ENCODE assay signal across 23 cellular contexts in the genomic region with DNA sequence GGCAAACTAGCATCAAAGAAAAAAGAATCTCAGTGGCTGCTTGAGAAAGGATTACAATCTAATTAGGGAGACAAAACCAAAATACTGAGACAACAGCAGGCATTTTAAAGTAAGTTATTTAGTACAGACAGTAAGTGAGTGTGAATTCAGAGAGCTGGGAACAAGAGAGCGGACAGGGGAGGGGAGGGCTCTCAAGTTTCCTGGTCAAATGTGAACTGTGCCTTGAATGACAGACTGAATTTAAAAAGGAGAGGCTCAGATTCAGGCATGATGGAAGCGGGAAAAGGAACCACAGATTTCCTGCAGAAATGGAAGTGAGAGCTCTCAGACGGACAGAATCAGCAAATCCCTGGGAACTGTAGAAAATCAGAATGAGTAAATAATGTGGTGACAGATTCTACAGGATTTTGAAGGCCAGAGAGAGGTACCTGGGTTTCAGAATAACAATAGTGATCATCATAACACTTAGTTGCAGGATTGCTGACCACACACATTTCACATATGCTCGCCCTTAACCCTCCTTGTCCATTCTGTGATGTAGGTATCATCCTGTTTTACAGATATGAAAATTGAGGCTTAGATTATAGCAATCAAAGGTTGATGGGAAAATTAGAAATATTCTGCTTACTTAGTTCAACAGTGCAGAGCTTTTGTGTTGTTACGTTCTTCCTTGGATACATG.
A peak's percentile ranks its signal among the peaks of the same experiment; 100 is the strongest.
DNase-seq lines count a peak whose midpoint lies in the region; ATAC-seq and TF ChIP-seq lines count a peak whose summit lies in the region.
"Had no signal": no experiment of that assay in that cellular context is flagged by ENCODE, and none has a peak within 500 bp of the region (broad histone marks: within the 10 kb centered on the region; RNA-seq: fewer than 3 reads in every experiment).

No MANE protein-coding gene starts in this region.

- H3K9ac ChIP-seq in NT2/D1 (ENCODE audit: insufficient read length, low read depth): peak overlapping the region; percentile 32

- DNase-seq in NT2/D1 (ENCODE audit: low read depth, low spot score) (no peak), nephron progenitor cell (no peak), gastrocnemius medialis (peak in 1 of 2 donors; percentile 11), Peyer's patch (no peak)
- DNase-seq: CD8-positive, alpha-beta memory T cell; DMS 273 treated with DMSO at 0.1 percent for 48 hours; DMS79; EL; GDM1; KBM-7; NCI-H1105 treated with DMSO at 0.1 percent for 48 hours; NCI-H1694; NCI-H2029 treated with DMSO at 0.1 percent for 48 hours; NCI-H446 treated with DMSO at 0.1 percent for 48 hours; NCI-H526; SHP77 had no signal

- intact Hi-C loops in gastrocnemius medialis (cut with DNase I; ENCODE audit: low total_unique reads): no loop called here

- peak overlapping the region in 3 of 5 experiments; percentile 0 to 46 (median 43) for H3K27ac Mint-ChIP-seq in brain
- peak overlapping the region; percentile 29 for H3K27ac Mint-ChIP-seq in nephron progenitor cell
- H3K27ac Mint-ChIP-seq: B cell; CD8-positive, alpha-beta memory T cell had no signal

- H3K27me3 ChIP-seq in NT2/D1 (ENCODE audit: insufficient read depth, insufficient read length) (no peaks in the 10 kb centered on the region), gastrocnemius medialis (no peaks in the 10 kb centered on the region), Peyer's patch (no peaks in the 10 kb centered on the region)

- H3K27me3 Mint-ChIP-seq in brain (peaks cover 2% of the 10 kb centered on the region), nephron progenitor cell (ENCODE audit: low read depth, poor library complexity) (no peaks in the 10 kb centered on the region)
- H3K27me3 Mint-ChIP-seq: B cell; CD8-positive, alpha-beta memory T cell had no signal

- H3K9me3 Mint-ChIP-seq in brain: peaks cover under 1 to 5% (median 2%) of the 10 kb centered on the region in 5 experiments
- peaks cover 3% of the 10 kb centered on the region for H3K9me3 Mint-ChIP-seq in nephron progenitor cell
- H3K9me3 Mint-ChIP-seq: CD8-positive, alpha-beta memory T cell had no signal

- H3K36me3 ChIP-seq in NT2/D1 (ENCODE audit: insufficient read depth, insufficient read length, low read length): no peaks in the 10 kb centered on the region
- H3K36me3 ChIP-seq in gastrocnemius medialis: no peaks in the 10 kb centered on the region
- no peaks in the 10 kb centered on the region for H3K36me3 ChIP-seq in Peyer's patch

- ATAC-seq in gastrocnemius medialis: peak in 1 of 2 donors; percentile 30
- no peak for ATAC-seq in HG03460 (IDR thresholded peaks at IDR 0.05; ENCODE audit: unreplicated experiment)
- ATAC-seq in GM19463 (IDR thresholded peaks at IDR 0.05; ENCODE audit: unreplicated experiment): no peak
- ATAC-seq: HCT116 had no signal

- in situ Hi-C loops in gastrocnemius medialis (cut with MboI; ENCODE audit: low sequenced_read_pairs in 4 of 4): no loop called here

- H3K9me3 ChIP-seq in NT2/D1 (ENCODE audit: insufficient read depth, low read length): no peaks in the 10 kb centered on the region; the same call in 1 of the 2 replicates
- no peaks in the 10 kb centered on the region for H3K9me3 ChIP-seq in gastrocnemius medialis
- H3K9me3 ChIP-seq in Peyer's patch: no peaks in the 10 kb centered on the region

- H3K27ac ChIP-seq in gastrocnemius medialis: peak overlapping the region in 3 of 4 donors; percentile 13 to 87 (median 81)
- no peak overlapping the region for H3K27ac ChIP-seq in Peyer's patch
- H3K27ac ChIP-seq: C4-2B, RWPE1 had no signal

- no peak overlapping the region for H3K4me3 Mint-ChIP-seq in brain
- H3K4me3 Mint-ChIP-seq in nephron progenitor cell: no peak overlapping the region
- H3K4me3 Mint-ChIP-seq: B cell; CD8-positive, alpha-beta memory T cell had no signal

- H3K4me1 Mint-ChIP-seq in brain (peaks cover 41% of the 10 kb centered on the region), nephron progenitor cell (peaks cover 15% of the 10 kb centered on the region)
- H3K4me1 Mint-ChIP-seq: B cell; CD8-positive, alpha-beta memory T cell had no signal

- TF ChIP-seq CTCF in brain (conservative IDR thresholded peaks at IDR 0.05) (no peak), nephron progenitor cell (IDR thresholded peaks at IDR 0.05) (no peak), gastrocnemius medialis (IDR thresholded peaks at IDR 0.05 in 4 of 5, conservative IDR thresholded peaks at IDR 0.05 in 1 of 5) (no peak), Peyer's patch (IDR thresholded peaks at IDR 0.05) (no peak)

- H3K4me1 ChIP-seq in NT2/D1 (ENCODE audit: insufficient read depth, insufficient read length) (no peaks in the 10 kb centered on the region), gastrocnemius medialis (peaks cover 24 to 46% of the 10 kb centered on the region in 2 donors), Peyer's patch (no peaks in the 10 kb centered on the region)

- H3K36me3 Mint-ChIP-seq in brain: peaks cover 6% of the 10 kb centered on the region
- H3K36me3 Mint-ChIP-seq in nephron progenitor cell (ENCODE audit: low read depth): peaks cover 7% of the 10 kb centered on the region

- no peak overlapping the region for H3K4me3 ChIP-seq in NT2/D1 (ENCODE audit: insufficient read length, low read depth)
- H3K4me3 ChIP-seq in gastrocnemius medialis: no peak overlapping the region
- no peak overlapping the region for H3K4me3 ChIP-seq in Peyer's patch

- TF ChIP-seq POLR2A in gastrocnemius medialis (IDR thresholded peaks at IDR 0.05) (no peak), Peyer's patch (IDR thresholded peaks at IDR 0.05) (no peak)

Comparison
In these comparisons a context has a peak if more than half of its experiments do, and no peak if none do; other contexts are left out.
1. H3K27ac ChIP-seq: peak in gastrocnemius medialis (3 of 4); none in Peyer's patch (0 of 4).